Comparison of ENCODE assay signal across 8 cellular contexts in genomic region chr6:26087284-26088115, GRCh38. TPM values are rescaled to one million over a fixed set of nuclear protein-coding genes. Genes with fewer than 3 reads are reported as not detected.
A peak's percentile ranks its signal among the peaks of the same experiment; 100 is the strongest.
DNase-seq lines count a peak whose midpoint lies in the region; ATAC-seq and TF ChIP-seq lines count a peak whose summit lies in the region.

Gene HFE (plus strand): TSS chr6:26087429. CDS start chr6:26087441, 12 bp downstream.

- no peaks in the 10 kb centered on the region; the same call in 1 of the 2 replicates for H3K36me3 ChIP-seq in ACC112 (ENCODE audit: insufficient read depth, low read length)
- no peaks in the 10 kb centered on the region for H3K36me3 ChIP-seq in SU-DHL-6 (ENCODE audit: low read length)
- no peaks in the 10 kb centered on the region for H3K36me3 ChIP-seq in iPS-20b (ENCODE audit: insufficient read depth, low read depth, low read length)
- no peaks in the 10 kb centered on the region for H3K36me3 ChIP-seq in sigmoid colon

- H3K4me3 ChIP-seq in ACC112 (ENCODE audit: low read depth, low read length) (peak within 1 kb of the TSS; percentile 95), SU-DHL-6 (ENCODE audit: insufficient read depth, low read length, poor library complexity, severe bottlenecking) (no peak within 1 kb of the TSS), iPS-20b (ENCODE audit: low read length) (peak within 1 kb of the TSS; percentile 80), sigmoid colon (peak within 1 kb of the TSS; percentile 50 to 71 (median 57))

- H3K9ac ChIP-seq in SU-DHL-6 (ENCODE audit: low read length) (no peak within 1 kb of the TSS), iPS-20b (ENCODE audit: low read depth, low read length) (peak within 1 kb of the TSS; percentile 78)

- H3K79me2 ChIP-seq in ACC112 (ENCODE audit: control insufficient read depth, insufficient read depth, low read length, unreplicated experiment) (peaks cover 17% of the 10 kb centered on the region), SU-DHL-6 (ENCODE audit: insufficient read depth, low read length) (no peaks in the 10 kb centered on the region)

- in situ Hi-C loops in T47D (cut with HindIII; ENCODE audit: low pct_unique_long_range_greater_than_20kb, low sequenced_read_pairs) = no loop called here

- peak; percentile 44 to 86 for DNase-seq in T47D (ENCODE audit: low read depth in 1 of 2, low spot score in 1 of 2)
- DNase-seq in sigmoid colon = peak; percentile 81

- H3K4me1 ChIP-seq in ACC112 (ENCODE audit: control insufficient read depth, insufficient read depth, low read length, unreplicated experiment) (peaks cover 15% of the 10 kb centered on the region), iPS-20b (ENCODE audit: insufficient read depth, low read length) (no peaks in the 10 kb centered on the region; the same call in 1 of the 2 replicates), sigmoid colon (peaks cover 0 to 31% (median 26%) of the 10 kb centered on the region in 4 donors)

- TF ChIP-seq CTCF in SU-DHL-6 (IDR thresholded peaks at IDR 0.05; ENCODE audit: insufficient read depth, low read length, poor library complexity, severe bottlenecking) = no peak
- no peak for TF ChIP-seq CTCF in sigmoid colon (IDR thresholded peaks at IDR 0.05)

- peak within 1 kb of the TSS; percentile 18 for H3K4me2 ChIP-seq in SU-DHL-6 (ENCODE audit: low read depth, low read length, poor library complexity, severe bottlenecking)

- H2AFZ ChIP-seq in ACC112 (ENCODE audit: low read length, unreplicated experiment) (peak within 1 kb of the TSS; percentile 89), SU-DHL-6 (ENCODE audit: low read depth, low read length, severe bottlenecking) (peak within 1 kb of the TSS; percentile 35)

- no peaks in the 10 kb centered on the region for H3F3A ChIP-seq in SU-DHL-6 (ENCODE audit: insufficient read depth)

- peak in 1 of 2 donors; percentile 14 for TF ChIP-seq POLR2A in sigmoid colon (IDR thresholded peaks at IDR 0.05)

- H3K27me3 ChIP-seq in ACC112 (ENCODE audit: insufficient read depth, low read length) = no peaks in the 10 kb centered on the region
- H3K27me3 ChIP-seq in SU-DHL-6 (ENCODE audit: low read length) = 0 out of 2 replicates have a peak, but pooled peaks cover 3% of the 10 kb centered on the region
- no peaks in the 10 kb centered on the region for H3K27me3 ChIP-seq in iPS-20b (ENCODE audit: insufficient read depth, low read length)
- no peaks in the 10 kb centered on the region for H3K27me3 ChIP-seq in sigmoid colon

- H4K20me1 ChIP-seq in SU-DHL-6 (ENCODE audit: low read depth, low read length) = no peaks in the 10 kb centered on the region

- H3K9me2 ChIP-seq in SU-DHL-6 (replicated peaks; ENCODE audit: insufficient read depth, low read length) = no peaks in the 10 kb centered on the region

- ATAC-seq in GM21723 (IDR thresholded peaks at IDR 0.05; ENCODE audit: unreplicated experiment) = peak; percentile 47
- no peak for ATAC-seq in HG03442 (IDR thresholded peaks at IDR 0.05; ENCODE audit: unreplicated experiment)
- no peak for ATAC-seq in HG03521 (IDR thresholded peaks at IDR 0.05; ENCODE audit: unreplicated experiment)

- H3K27ac ChIP-seq in ACC112 (ENCODE audit: low read depth, low read length) (peak within 1 kb of the TSS; percentile 69), SU-DHL-6 (ENCODE audit: low read depth, low read length) (no peak within 1 kb of the TSS), iPS-20b (ENCODE audit: low read length) (no peak within 1 kb of the TSS), sigmoid colon (peak within 1 kb of the TSS; percentile 90 to 97 (median 92))

- peaks cover under 1% of the 10 kb centered on the region; the same call in 1 of the 2 replicates for H3K9me3 ChIP-seq in SU-DHL-6 (ENCODE audit: insufficient read depth, low read length)
- no peaks in the 10 kb centered on the region for H3K9me3 ChIP-seq in iPS-20b (ENCODE audit: insufficient read depth, low read depth, low read length)
- no peaks in the 10 kb centered on the region for H3K9me3 ChIP-seq in sigmoid colon

- TF ChIP-seq EP300 in sigmoid colon (IDR thresholded peaks at IDR 0.05) = no peak

- intact Hi-C loops in sigmoid colon (cut with DNase I) = loop anchor here (2.0 kb wide), 1 partner anchor 35 kb away; a partner anchor contains a TSS

- 1 to 3% methylated on average over 41 of the region's 41 CpGs for WGBS in sigmoid colon, 2 donors

RNA-seq across cellular contexts. Expression of gene HFE, which starts in this region (rescaled TPM):
- 1 to 10 TPM; 4.4 to 7.8 (median 4.9) TPM for total RNA-seq in sigmoid colon
- polyA plus RNA-seq in sigmoid colon = 1 to 10 TPM; 1.6 to 6.9 (median 1.8) TPM

Comparison
In these comparisons a context has a peak if more than half of its experiments do, and no peak if none do; other contexts are left out.
1. H3K27ac ChIP-seq: peak in ACC112 (single experiment) and sigmoid colon (4 of 4); none in SU-DHL-6 (single experiment) and iPS-20b (single experiment).